1 cellular context compared by ENCODE assay signal in the genomic region with DNA sequence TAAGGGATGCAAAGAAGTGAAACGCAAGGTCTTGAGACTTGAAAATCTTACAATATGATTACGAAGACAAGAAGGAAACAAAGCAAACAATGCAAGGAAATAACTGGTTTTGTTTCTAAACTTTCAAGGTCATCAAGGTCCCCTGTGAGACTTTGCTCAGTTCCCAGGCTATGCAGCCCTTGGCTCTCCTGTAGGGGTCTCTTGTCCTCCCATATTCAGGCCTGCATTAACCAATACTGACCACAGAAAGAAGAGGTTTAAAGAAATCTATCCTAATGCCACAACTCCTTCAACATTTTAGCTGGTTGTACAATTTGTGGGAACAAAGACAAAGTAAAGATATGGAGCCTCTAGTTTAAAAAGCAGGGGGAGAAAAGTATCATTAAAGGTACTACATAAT.
TF ChIP-seq lines count a peak whose summit lies in the region.

No MANE protein-coding gene starts in this region.

TF ChIP-seq in H1, 55 proteins besides CTCF, POLR2A, EP300 and RAD21:
- TF ChIP-seq CHD2 (IDR thresholded peaks at IDR 0.05; ENCODE audit: low read length) = no peak
- no peak for TF ChIP-seq BRCA1 (IDR thresholded peaks at IDR 0.05; ENCODE audit: low read depth, low read length)
- TF ChIP-seq HDAC2 (IDR thresholded peaks at IDR 0.05; ENCODE audit: borderline replicate concordance in 1 of 2, low read depth in 2 of 2, low read length in 2 of 2) = no peak
- no peak for TF ChIP-seq TBP (IDR thresholded peaks at IDR 0.05; ENCODE audit: low read depth, low read length)
- no peak for TF ChIP-seq SIN3A (conservative IDR thresholded peaks at IDR 0.05 in 1 of 2, IDR thresholded peaks at IDR 0.05 in 1 of 2; ENCODE audit: low read depth in 1 of 2, low read length in 2 of 2)
- TF ChIP-seq CEBPB (IDR thresholded peaks at IDR 0.05; ENCODE audit: low read depth, low read length) = no peak
- TF ChIP-seq SRF (IDR thresholded peaks at IDR 0.05; ENCODE audit: low read depth, low read length) = no peak
- TF ChIP-seq RBBP5 (IDR thresholded peaks at IDR 0.05; ENCODE audit: borderline replicate concordance, low read depth, low read length) = no peak
- TF ChIP-seq SIX5 (IDR thresholded peaks at IDR 0.05; ENCODE audit: low read depth, low read length) = no peak
- TF ChIP-seq ASH2L (IDR thresholded peaks at IDR 0.05; ENCODE audit: low read length) = no peak
- TF ChIP-seq SP1 (IDR thresholded peaks at IDR 0.05; ENCODE audit: low read depth, low read length) = no peak
- no peak for TF ChIP-seq KDM4A (IDR thresholded peaks at IDR 0.05; ENCODE audit: low read depth, low read length, severe bottlenecking)
- TF ChIP-seq, protein P1, sequence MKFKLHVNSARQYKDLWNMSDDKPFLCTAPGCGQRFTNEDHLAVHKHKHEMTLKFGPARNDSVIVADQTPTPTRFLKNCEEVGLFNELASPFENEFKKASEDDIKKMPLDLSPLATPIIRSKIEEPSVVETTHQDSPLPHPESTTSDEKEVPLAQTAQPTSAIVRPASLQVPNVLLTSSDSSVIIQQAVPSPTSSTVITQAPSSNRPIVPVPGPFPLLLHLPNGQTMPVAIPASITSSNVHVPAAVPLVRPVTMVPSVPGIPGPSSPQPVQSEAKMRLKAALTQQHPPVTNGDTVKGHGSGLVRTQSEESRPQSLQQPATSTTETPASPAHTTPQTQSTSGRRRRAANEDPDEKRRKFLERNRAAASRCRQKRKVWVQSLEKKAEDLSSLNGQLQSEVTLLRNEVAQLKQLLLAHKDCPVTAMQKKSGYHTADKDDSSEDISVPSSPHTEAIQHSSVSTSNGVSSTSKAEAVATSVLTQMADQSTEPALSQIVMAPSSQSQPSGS (IDR thresholded peaks at IDR 0.05; ENCODE audit: low read length) = no peak
- TF ChIP-seq CTBP2 (IDR thresholded peaks at IDR 0.05; ENCODE audit: borderline replicate concordance, insufficient read depth, insufficient read length, low read length) = no peak
- TF ChIP-seq, protein P2, sequence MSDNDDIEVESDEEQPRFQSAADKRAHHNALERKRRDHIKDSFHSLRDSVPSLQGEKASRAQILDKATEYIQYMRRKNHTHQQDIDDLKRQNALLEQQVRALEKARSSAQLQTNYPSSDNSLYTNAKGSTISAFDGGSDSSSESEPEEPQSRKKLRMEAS (IDR thresholded peaks at IDR 0.05) = no peak
- no peak for TF ChIP-seq BCL11A (IDR thresholded peaks at IDR 0.05; ENCODE audit: low read depth in 2 of 2, low read length in 2 of 2)
